Comparison of ENCODE assay signal across 14 cellular contexts in the genomic region with DNA sequence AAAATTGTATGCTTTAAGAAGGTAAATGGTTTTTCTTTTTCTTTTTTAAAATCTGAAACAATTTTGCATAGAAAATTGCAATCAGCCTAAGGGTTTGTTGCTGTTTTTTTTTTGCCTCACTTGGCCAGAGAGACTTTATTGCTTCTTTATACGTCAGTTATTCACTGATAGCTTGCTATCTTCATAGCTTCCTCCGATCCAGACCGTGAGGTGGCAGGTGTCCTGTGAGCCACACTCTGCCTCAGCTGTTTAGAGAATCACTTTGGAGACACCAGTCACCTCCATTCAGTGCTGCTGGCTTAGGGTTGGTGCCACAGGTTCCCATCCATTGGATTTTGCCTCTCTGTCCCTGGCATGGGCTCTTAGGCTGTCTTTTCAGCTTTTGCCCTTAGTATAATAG.
A peak's percentile ranks its signal among the peaks of the same experiment; 100 is the strongest.
DNase-seq lines count a peak whose midpoint lies in the region; ATAC-seq and TF ChIP-seq lines count a peak whose summit lies in the region.
"Had no signal": no experiment of that assay in that cellular context is flagged by ENCODE, and none has a peak within 500 bp of the region (broad histone marks: within the 10 kb centered on the region; RNA-seq: fewer than 3 reads in every experiment).

No MANE protein-coding gene starts in this region.

- ATAC-seq in memory B cell (ENCODE audit: low read depth) = peak; percentile 15
- ATAC-seq in activated T-cell treated with anti-CD3 and anti-CD28 coated beads, Interleukin-2, amount 50 U/mL, for 4 hours = no peak
- ATAC-seq: activated T-cell treated with anti-CD3 and anti-CD28 coated beads, Interleukin-2, amount 50 U/mL, for 72 hours had no signal

- no peaks in the 10 kb centered on the region for H3K27me3 Mint-ChIP-seq in memory B cell
- H3K27me3 Mint-ChIP-seq in activated T-cell treated with anti-CD3 and anti-CD28 coated beads, Interleukin-2, amount 50 U/mL, for 4 hours (ENCODE audit: low read depth) = peaks cover 5% of the 10 kb centered on the region

- TF ChIP-seq EP300 in transverse colon (IDR thresholded peaks at IDR 0.05; ENCODE audit: low read depth) = no peak

- no peaks in the 10 kb centered on the region for H4K20me1 ChIP-seq in Karpas-422 (ENCODE audit: insufficient read depth, low read depth, low read length)

- H3K9me3 ChIP-seq in Karpas-422 (ENCODE audit: low read length) (no peaks in the 10 kb centered on the region), colonic mucosa (no peaks in the 10 kb centered on the region), transverse colon (no peaks in the 10 kb centered on the region)

- H3K4me3 ChIP-seq in Karpas-422 (ENCODE audit: low read length) (peak overlapping the region; percentile 63), colonic mucosa (no peak overlapping the region), transverse colon (no peak overlapping the region)
- H3K4me3 ChIP-seq: lung had no signal

- peaks cover 42% of the 10 kb centered on the region for H3K4me1 Mint-ChIP-seq in memory B cell
- peaks cover 9% of the 10 kb centered on the region for H3K4me1 Mint-ChIP-seq in activated T-cell treated with anti-CD3 and anti-CD28 coated beads, Interleukin-2, amount 50 U/mL, for 4 hours (ENCODE audit: low read depth)

- no peak for TF ChIP-seq CTCF in colonic mucosa (IDR thresholded peaks at IDR 0.05)
- TF ChIP-seq CTCF in transverse colon (IDR thresholded peaks at IDR 0.05) = no peak

- peak overlapping the region; percentile 82 for H3K4me2 ChIP-seq in Karpas-422 (ENCODE audit: low read depth, low read length, poor library complexity, severe bottlenecking)

- H3K27me3 ChIP-seq in Karpas-422 (ENCODE audit: low read length) (no peaks in the 10 kb centered on the region), colonic mucosa (no peaks in the 10 kb centered on the region), transverse colon (no peaks in the 10 kb centered on the region)

- H3K27ac Mint-ChIP-seq in memory B cell = peak overlapping the region; percentile 92
- H3K27ac Mint-ChIP-seq: activated T-cell treated with anti-CD3 and anti-CD28 coated beads, Interleukin-2, amount 50 U/mL, for 72 hours had no signal

- 0 out of 2 replicates have a peak overlapping the region, but pooled peaks have one; percentile 28 for H2AFZ ChIP-seq in Karpas-422 (ENCODE audit: low read length)

- peaks cover 1% of the 10 kb centered on the region for H3K9me3 Mint-ChIP-seq in memory B cell
- no peaks in the 10 kb centered on the region for H3K9me3 Mint-ChIP-seq in activated T-cell treated with anti-CD3 and anti-CD28 coated beads, Interleukin-2, amount 50 U/mL, for 4 hours
- H3K9me3 Mint-ChIP-seq: activated T-cell treated with anti-CD3 and anti-CD28 coated beads, Interleukin-2, amount 50 U/mL, for 72 hours had no signal

- no peak for TF ChIP-seq POLR2A in transverse colon (IDR thresholded peaks at IDR 0.05)

- WGBS in transverse colon (ENCODE audit: low coverage in 1 of 2), 2 donors = 22 to 23% methylated on average over 3 of the region's 3 CpGs

- H3K79me2 ChIP-seq in Karpas-422 (ENCODE audit: low read length) = no peaks in the 10 kb centered on the region

- no peaks in the 10 kb centered on the region for H3K9me2 ChIP-seq in Karpas-422 (replicated peaks; ENCODE audit: insufficient read depth, low read length)

- H3K36me3 Mint-ChIP-seq in memory B cell = peaks cover 4% of the 10 kb centered on the region
- no peaks in the 10 kb centered on the region for H3K36me3 Mint-ChIP-seq in activated T-cell treated with anti-CD3 and anti-CD28 coated beads, Interleukin-2, amount 50 U/mL, for 4 hours (ENCODE audit: insufficient read depth)

- DNase-seq in Karpas-422 (peak; percentile 70), colonic mucosa (no peak), memory B cell (ENCODE audit: low spot score in 2 of 2) (no peak), transverse colon (no peak), SW 1271 (lab: John Stamatoyannopoulos, UW) (no peak), SK-N-DZ (ENCODE audit: low spot score) (no peak)
- no peak for DNase-seq in activated T-cell treated with anti-CD3 and anti-CD28 coated beads, Interleukin-2, amount 50 U/mL, for 4 hours
- DNase-seq: activated CD4-positive, alpha-beta T cell treated with anti-CD3 and anti-CD28 coated beads for 1 hour; activated T-cell treated with anti-CD3 and anti-CD28 coated beads, Interleukin-2, amount 50 U/mL, for 72 hours; effector memory CD4-positive, alpha-beta T cell; GOT3; NCI-H1417; NCI-H526 treated with DMSO at 0.1 percent for 48 hours had no signal

- H3K27ac ChIP-seq in Karpas-422 (ENCODE audit: low read length) (peak overlapping the region; percentile 100), colonic mucosa (peak overlapping the region; percentile 48), transverse colon (peak overlapping the region; percentile 62 to 88 (median 82))

- in situ Hi-C loops in transverse colon (cut with MboI; ENCODE audit: low pct_ligation_motif_present in 1 of 4, low pct_unique_long_range_greater_than_20kb in 1 of 4, low sequenced_read_pairs in 3 of 4) = no loop called here

- H3K4me1 ChIP-seq in Karpas-422 (ENCODE audit: low read length) = peaks cover 56% of the 10 kb centered on the region
- H3K4me1 ChIP-seq in colonic mucosa = peaks cover 7% of the 10 kb centered on the region
- H3K4me1 ChIP-seq in transverse colon = peaks cover 10 to 50% (median 19%) of the 10 kb centered on the region in 4 donors

- H3K9ac ChIP-seq in Karpas-422 (ENCODE audit: low read length) (peak overlapping the region; percentile 83), colonic mucosa (ENCODE audit: low read depth in 2 of 2, low read length in 2 of 2) (no peak overlapping the region)

- intact Hi-C loops in colonic mucosa (cut with DNase I) (no loop called here), transverse colon (cut with DNase I; ENCODE audit: low total_unique reads) (no loop called here)

- H3K36me3 ChIP-seq in Karpas-422 (ENCODE audit: insufficient read depth, low read length) = no peaks in the 10 kb centered on the region
- no peaks in the 10 kb centered on the region for H3K36me3 ChIP-seq in colonic mucosa
- H3K36me3 ChIP-seq in transverse colon = no peaks in the 10 kb centered on the region

- H3K4me3 Mint-ChIP-seq in memory B cell = peak overlapping the region; percentile 80
- H3K4me3 Mint-ChIP-seq in activated T-cell treated with anti-CD3 and anti-CD28 coated beads, Interleukin-2, amount 50 U/mL, for 4 hours = no peak overlapping the region
- H3K4me3 Mint-ChIP-seq: activated T-cell treated with anti-CD3 and anti-CD28 coated beads, Interleukin-2, amount 50 U/mL, for 72 hours had no signal

Comparison
In these comparisons a context has a peak if more than half of its experiments do, and no peak if none do; other contexts are left out.
1. H3K27ac ChIP-seq: peak in every context shown above with its lines; median percentile 100 in Karpas-422; 82 in transverse colon; 48 in colonic mucosa.